Comparison of ENCODE assay signal across 1 cellular context in genomic region chr17:35088647-35088910, GRCh38.
TF ChIP-seq lines count a peak whose summit lies in the region.

No MANE protein-coding gene starts in this region.

TF ChIP-seq in GM23338, 12 proteins besides CTCF, POLR2A, EP300 and RAD21:
- TF ChIP-seq ETS1 (IDR thresholded peaks at IDR 0.05) (no peak), ZNF114 (CRISPR knock-in tag; IDR thresholded peaks at IDR 0.05) (no peak), REST (IDR thresholded peaks at IDR 0.05; ENCODE audit: unreplicated experiment) (no peak), CREB1 (CRISPR knock-in tag; IDR thresholded peaks at IDR 0.05; ENCODE audit: low read depth) (no peak), EZH2phosphoT487 (IDR thresholded peaks at IDR 0.05; ENCODE audit: unreplicated experiment) (no peak), NANOG (IDR thresholded peaks at IDR 0.05; ENCODE audit: borderline replicate concordance) (no peak), ZNF331 (CRISPR knock-in tag; IDR thresholded peaks at IDR 0.05; ENCODE audit: low read depth) (no peak), EZH2 (IDR thresholded peaks at IDR 0.05; ENCODE audit: low read depth, unreplicated experiment) (no peak), JUNB (IDR thresholded peaks at IDR 0.05; ENCODE audit: unreplicated experiment) (no peak), STAT1 (IDR thresholded peaks at IDR 0.05; ENCODE audit: unreplicated experiment) (no peak), POLR2AphosphoS5 (IDR thresholded peaks at IDR 0.05; ENCODE audit: low read depth) (no peak), ZNF462 (CRISPR knock-in tag; IDR thresholded peaks at IDR 0.05) (no peak)
